Comparison of ENCODE assay signal across 13 cellular contexts in genomic region chr18:47545613-47546012, GRCh38.
"Had no signal": no experiment of that assay in that cellular context is flagged by ENCODE, and none has a peak within 500 bp of the region (broad histone marks: within the 10 kb centered on the region; RNA-seq: fewer than 3 reads in every experiment).

No MANE protein-coding gene starts in this region.

- H3K27ac ChIP-seq: ascending aorta, right atrium auricular region, uterus had no signal

- H3K4me1 ChIP-seq: ascending aorta, right atrium auricular region, uterus had no signal

- H3K27me3 Mint-ChIP-seq: activated naive CD4-positive, alpha-beta T cell treated with anti-CD3 and anti-CD28 coated beads, Interleukin-2, amount 10 ng/mL, durations not matched to agents 7 days and 5 days had no signal

- H3K4me1 Mint-ChIP-seq: activated naive CD4-positive, alpha-beta T cell treated with anti-CD3 and anti-CD28 coated beads, Interleukin-2, amount 10 ng/mL, durations not matched to agents 7 days and 5 days; natural killer cell; stimulated activated memory B cell treated with anti-CD40 and anti-IgM and Interleukin-4, amounts not matched to agents 10 μg/mL and 1 μg/mL and 100 μg/mL, for 72 hours had no signal

- H3K27me3 ChIP-seq: ascending aorta, right atrium auricular region, uterus had no signal

- H3K9me3 Mint-ChIP-seq: activated naive CD4-positive, alpha-beta T cell treated with anti-CD3 and anti-CD28 coated beads, Interleukin-2, amount 10 ng/mL, durations not matched to agents 7 days and 5 days; activated T-helper 2 cell treated with anti-CD3 and anti-CD28 coated beads, Interferon-gamma antibody, Interleukin-2, Interleukin-4, amounts not matched to agents 10 μg/mL and 5 μg/mL and 100 μg/mL, durations not matched to agents 14 hours and 24 hours and 36 hours; natural killer cell; stimulated activated memory B cell treated with anti-CD40 and anti-IgM and Interleukin-4, amounts not matched to agents 10 μg/mL and 1 μg/mL and 100 μg/mL, for 72 hours had no signal

- H3K9me3 ChIP-seq: ascending aorta, right atrium auricular region, uterus had no signal

- H3K36me3 ChIP-seq: ascending aorta, right atrium auricular region, uterus had no signal

- H3K27ac Mint-ChIP-seq: activated naive CD4-positive, alpha-beta T cell treated with anti-CD3 and anti-CD28 coated beads, Interleukin-2, amount 10 ng/mL, durations not matched to agents 7 days and 5 days; activated T-helper 2 cell treated with anti-CD3 and anti-CD28 coated beads, Interferon-gamma antibody, Interleukin-2, Interleukin-4, amounts not matched to agents 10 μg/mL and 5 μg/mL and 100 μg/mL, durations not matched to agents 14 hours and 24 hours and 36 hours; natural killer cell; stimulated activated memory B cell treated with anti-CD40 and anti-IgM and Interleukin-4, amounts not matched to agents 10 μg/mL and 1 μg/mL and 100 μg/mL, for 72 hours had no signal

- H3K36me3 Mint-ChIP-seq: activated naive CD4-positive, alpha-beta T cell treated with anti-CD3 and anti-CD28 coated beads, Interleukin-2, amount 10 ng/mL, durations not matched to agents 7 days and 5 days; natural killer cell; stimulated activated memory B cell treated with anti-CD40 and anti-IgM and Interleukin-4, amounts not matched to agents 10 μg/mL and 1 μg/mL and 100 μg/mL, for 72 hours had no signal

- H3K4me3 Mint-ChIP-seq: activated naive CD4-positive, alpha-beta T cell treated with anti-CD3 and anti-CD28 coated beads, Interleukin-2, amount 10 ng/mL, durations not matched to agents 7 days and 5 days; natural killer cell; stimulated activated memory B cell treated with anti-CD40 and anti-IgM and Interleukin-4, amounts not matched to agents 10 μg/mL and 1 μg/mL and 100 μg/mL, for 72 hours had no signal

- ATAC-seq: activated CD4-positive, CD25-positive, alpha-beta regulatory T cell treated with anti-CD3 and anti-CD28 coated beads, Interleukin-2, amount 50 U/mL, for 24 hours; natural killer cell; stimulated activated memory B cell treated with anti-CD40 and anti-IgM and Interleukin-4, amounts not matched to agents 10 μg/mL and 1 μg/mL and 100 μg/mL, for 72 hours had no signal

- H3K4me3 ChIP-seq: ascending aorta, right atrium auricular region, uterus had no signal

- DNase-seq: activated naive CD4-positive, alpha-beta T cell treated with anti-CD3 and anti-CD28 coated beads, Interleukin-2, amount 10 ng/mL, durations not matched to agents 7 days and 5 days; activated T-cell treated with anti-CD3 and anti-CD28 coated beads for 4 hours; kidney glomerular epithelial cell; mesenchymal stem cell; natural killer cell; nucleus accumbens; stimulated activated CD4-positive, alpha-beta T cell treated with anti-CD3 and anti-CD28 coated beads, Interleukin-2, amount 100 ng/mL, for 48 hours; uterus had no signal
